In genomic region chr15:90751300-90751825, GRCh38 we compare ENCODE assay signal across 18 cellular contexts.
"Had no signal": no experiment of that assay in that cellular context is flagged by ENCODE, and none has a peak within 500 bp of the region (broad histone marks: within the 10 kb centered on the region; RNA-seq: fewer than 3 reads in every experiment).

No MANE protein-coding gene starts in this region.

- H3K9me3 Mint-ChIP-seq: type B pancreatic cell had no signal

- H3K27me3 Mint-ChIP-seq: progenitor cell of endocrine pancreas, type B pancreatic cell had no signal

- H3K4me3 ChIP-seq: heart right ventricle, right atrium auricular region, skin epidermis had no signal

- FAIRE-seq: frontal cortex had no signal

- H3K4me3 Mint-ChIP-seq: type B pancreatic cell had no signal

- H3K4me1 ChIP-seq: right atrium auricular region had no signal

- H3K27ac Mint-ChIP-seq: progenitor cell of endocrine pancreas, type B pancreatic cell had no signal

- H3K27ac ChIP-seq: epithelial cell of prostate, heart right ventricle, right atrium auricular region, skin epidermis, VCaP had no signal

- H3K9me3 ChIP-seq: heart right ventricle, right atrium auricular region had no signal

- DNase-seq: activated CD4-positive, alpha-beta T cell treated with anti-CD3 and anti-CD28 coated beads for 1 hour; activated CD4-positive, alpha-beta T cell treated with anti-CD3 and anti-CD28 coated beads, Interleukin-2, amount 50 U/mL, for 48 hours; activated naive CD4-positive, alpha-beta T cell treated with Interleukin-2 at 50 U/mL for 16 hours; dermis blood vessel endothelial cell; heart right ventricle; left colon; midbrain; stimulated activated CD4-positive, alpha-beta T cell treated with anti-CD3 and anti-CD28 coated beads, Interleukin-15, amount 100 ng/mL, for 24 hours; stimulated activated CD4-positive, alpha-beta T cell treated with anti-CD3 and anti-CD28 coated beads, Interleukin-4, amount 100 ng/mL, for 1 hour; stimulated activated naive CD4-positive, alpha-beta T cell treated with Interleukin-2 at 50 U/mL for 16 hours; T1000 had no signal

- ATAC-seq: heart right ventricle, left colon had no signal
